Comparison of ENCODE assay signal across 17 cellular contexts in genomic region chr1:228798047-228798446, GRCh38.
"Had no signal": no experiment of that assay in that cellular context is flagged by ENCODE, and none has a peak within 500 bp of the region (broad histone marks: within the 10 kb centered on the region; RNA-seq: fewer than 3 reads in every experiment).

No MANE protein-coding gene starts in this region.

- ATAC-seq: body of pancreas; left cardiac atrium; lower lobe of right lung; naive thymus-derived CD4-positive, alpha-beta T cell; stimulated activated naive CD8-positive, alpha-beta T cell treated with anti-CD3 and anti-CD28 coated beads, Interleukin-15, Interleukin-2, amounts not matched to agents 100 U/mL and 50 U/mL, for 24 hours had no signal

- H3K27me3 Mint-ChIP-seq: central memory CD8-positive, alpha-beta T cell; naive thymus-derived CD4-positive, alpha-beta T cell had no signal

- DNase-seq: activated CD4-positive, alpha-beta T cell treated with anti-CD3 and anti-CD28 coated beads for 4 hours; activated naive CD4-positive, alpha-beta T cell treated with anti-CD3 and anti-CD28 coated beads, Interleukin-2, amount 50 U/mL, for 16 hours; activated T-cell treated with anti-CD3 and anti-CD28 coated beads, Interleukin-2, amount 50 U/mL, for 1 hour; amniotic stem cell; body of pancreas; cortex of kidney; effector CD8-positive, alpha-beta T cell; left cardiac atrium; lower lobe of right lung; midbrain; nucleus accumbens; stimulated activated CD4-positive, alpha-beta T cell treated with anti-CD3 and anti-CD28 coated beads, Interleukin-2, amount 100 ng/mL, for 48 hours; stimulated activated naive CD8-positive, alpha-beta T cell treated with anti-CD3 and anti-CD28 coated beads, Interleukin-15, Interleukin-2, amounts not matched to agents 100 U/mL and 50 U/mL, for 24 hours; T1000 had no signal

- H3K4me3 ChIP-seq: body of pancreas, lower lobe of right lung, prostate gland had no signal

- H3K4me1 ChIP-seq: body of pancreas, prostate gland had no signal

- H3K27ac ChIP-seq: body of pancreas, lower lobe of right lung, prostate gland had no signal

- H3K36me3 ChIP-seq: lower lobe of right lung, prostate gland had no signal

- H3K27me3 ChIP-seq: body of pancreas had no signal

- H3K4me3 Mint-ChIP-seq: central memory CD8-positive, alpha-beta T cell; naive thymus-derived CD4-positive, alpha-beta T cell had no signal

- H3K9me3 ChIP-seq: body of pancreas, lower lobe of right lung, prostate gland had no signal
